ENCODE assay signal across 9 cellular contexts in the genomic region with DNA sequence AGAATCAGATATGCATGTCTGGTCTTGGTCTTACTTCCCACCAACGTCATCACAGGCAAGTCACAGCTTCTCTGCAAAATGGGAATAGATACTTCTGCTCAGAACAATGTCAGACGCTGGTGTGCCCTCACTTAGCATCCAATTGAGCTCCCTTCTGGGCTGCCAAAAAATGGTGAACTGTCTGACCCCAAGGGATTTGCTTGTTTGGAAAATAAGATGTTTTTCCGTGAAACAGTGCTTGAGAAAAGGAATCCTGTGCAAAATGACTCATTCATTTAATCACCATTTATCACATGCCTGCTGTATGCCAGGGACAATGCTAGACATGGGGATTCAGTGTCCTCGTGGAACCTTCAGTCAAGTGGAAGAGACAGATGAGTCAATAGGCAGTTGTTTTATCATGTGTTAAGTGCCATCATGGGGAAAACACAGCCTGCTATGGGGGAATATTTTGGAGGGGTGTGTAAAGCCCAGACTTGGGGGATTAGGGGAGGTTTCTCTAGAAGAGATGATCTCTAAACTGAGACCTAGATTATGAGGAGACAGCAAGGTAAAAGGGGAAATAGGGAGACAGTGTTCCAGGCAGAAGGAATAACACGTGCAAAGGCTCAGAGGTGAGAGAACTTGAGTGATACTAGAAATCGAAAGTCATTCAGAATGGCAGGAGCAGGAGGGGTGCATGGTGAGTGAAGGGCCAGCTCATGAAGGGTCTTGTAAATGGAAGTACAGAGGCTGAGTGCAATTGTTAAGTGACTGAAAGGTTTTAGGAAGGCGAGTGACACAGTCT. TPM values are rescaled to one million over a fixed set of nuclear protein-coding genes. Genes with fewer than 3 reads are reported as not detected.
DNase-seq lines count a peak whose midpoint lies in the region; ATAC-seq and TF ChIP-seq lines count a peak whose summit lies in the region.
"Had no signal": no experiment of that assay in that cellular context is flagged by ENCODE, and none has a peak within 500 bp of the region (broad histone marks: within the 10 kb centered on the region; RNA-seq: fewer than 3 reads in every experiment).

No MANE protein-coding gene starts in this region.

- no peaks in the 10 kb centered on the region for H3K36me3 Mint-ChIP-seq in activated T-cell treated with anti-CD3 and anti-CD28 coated beads, Interleukin-2, amount 50 U/mL, for 4 hours (ENCODE audit: insufficient read depth)
- H3K36me3 Mint-ChIP-seq in glutamatergic neuron (ENCODE audit: unreplicated experiment): no peaks in the 10 kb centered on the region

- no peak overlapping the region for H3K27ac Mint-ChIP-seq in glutamatergic neuron (ENCODE audit: unreplicated experiment)

- peak in 1 of 2 donors; percentile 3 for ATAC-seq in activated T-cell treated with anti-CD3 and anti-CD28 coated beads, Interleukin-2, amount 50 U/mL, for 4 hours

- peak overlapping the region; percentile 34 for H3K4me3 Mint-ChIP-seq in activated T-cell treated with anti-CD3 and anti-CD28 coated beads, Interleukin-2, amount 50 U/mL, for 4 hours
- H3K4me3 Mint-ChIP-seq in glutamatergic neuron (ENCODE audit: unreplicated experiment): no peak overlapping the region

- H3K27me3 Mint-ChIP-seq in activated T-cell treated with anti-CD3 and anti-CD28 coated beads, Interleukin-2, amount 50 U/mL, for 4 hours (ENCODE audit: low read depth): peaks cover 21% of the 10 kb centered on the region
- peaks cover 15% of the 10 kb centered on the region for H3K27me3 Mint-ChIP-seq in glutamatergic neuron (ENCODE audit: unreplicated experiment)

- no peak overlapping the region for H3K4me3 ChIP-seq in fibroblast of mammary gland (ENCODE audit: control insufficient read depth, low read depth, low read length)

- H3K9me3 Mint-ChIP-seq in activated T-cell treated with anti-CD3 and anti-CD28 coated beads, Interleukin-2, amount 50 U/mL, for 4 hours: no peaks in the 10 kb centered on the region
- no peaks in the 10 kb centered on the region for H3K9me3 Mint-ChIP-seq in glutamatergic neuron (ENCODE audit: unreplicated experiment)

- DNase-seq in activated T-cell treated with anti-CD3 and anti-CD28 coated beads, Interleukin-2, amount 50 U/mL, for 4 hours: no peak
- no peak for DNase-seq in activated T-cell treated with anti-CD3 and anti-CD28 coated beads, Interleukin-2, amount 50 U/mL, for 1 hour
- peak; percentile 45 for DNase-seq in OCI-M1 (lab: John Stamatoyannopoulos, UW)
- DNase-seq in fibroblast of mammary gland (ENCODE audit: low read depth): peak; percentile 90
- DNase-seq in stromal cell of bone marrow (ENCODE audit: low read depth): peak; percentile 72
- DNase-seq in glutamatergic neuron: no peak
- no peak for DNase-seq in SW480 (ENCODE audit: low spot score)
- no peak for DNase-seq in NCI-H446 treated with DMSO at 0.1 percent for 48 hours (lab: John Stamatoyannopoulos, UW)

- H3K4me1 Mint-ChIP-seq in activated T-cell treated with anti-CD3 and anti-CD28 coated beads, Interleukin-2, amount 50 U/mL, for 4 hours (ENCODE audit: low read depth): peaks cover 30% of the 10 kb centered on the region
- H3K4me1 Mint-ChIP-seq in glutamatergic neuron (ENCODE audit: low read depth, unreplicated experiment): peaks cover 3% of the 10 kb centered on the region

- TF ChIP-seq CTCF in fibroblast of mammary gland (conservative IDR thresholded peaks at IDR 0.05; ENCODE audit: control insufficient read depth, insufficient read depth, low read depth, low read length): no peak
- no peak for TF ChIP-seq CTCF in glutamatergic neuron (IDR thresholded peaks at IDR 0.05; ENCODE audit: partially characterized antibody, unreplicated experiment)

RNA-seq across cellular contexts. Expression of a gene that starts 3.8 kb away (rescaled TPM):
- total RNA-seq in activated T-cell treated with anti-CD3 and anti-CD28 coated beads, Interleukin-2, amount 50 U/mL, for 4 hours: 1 to 10 TPM; 3.7 to 5.0 (median 3.8) TPM
- total RNA-seq in glutamatergic neuron (ENCODE audit: unreplicated experiment): not detected
- total RNA-seq: dermis microvascular lymphatic vessel endothelial cell had no signal

Comparison
In these comparisons a context has a peak if more than half of its experiments do, and no peak if none do; other contexts are left out.
1. DNase-seq: peak in OCI-M1 (single experiment), fibroblast of mammary gland (single experiment) and stromal cell of bone marrow (single experiment); none in activated T-cell treated with anti-CD3 and anti-CD28 coated beads, Interleukin-2, amount 50 U/mL, for 4 hours (single experiment), activated T-cell treated with anti-CD3 and anti-CD28 coated beads, Interleukin-2, amount 50 U/mL, for 1 hour (single experiment), glutamatergic neuron (single experiment), SW480 (single experiment) and NCI-H446 treated with DMSO at 0.1 percent for 48 hours (single experiment).